In genomic region chr14:74525361-74525851, GRCh38 we compare ENCODE assay signal across 21 cellular contexts. TPM values are rescaled to one million over a fixed set of nuclear protein-coding genes. Genes with fewer than 3 reads are reported as not detected.
DNase-seq lines count a peak whose midpoint lies in the region; ATAC-seq, FAIRE-seq and TF ChIP-seq lines count a peak whose summit lies in the region.
"Had no signal": no experiment of that assay in that cellular context is flagged by ENCODE, and none has a peak within 500 bp of the region (broad histone marks: within the 10 kb centered on the region; RNA-seq: fewer than 3 reads in every experiment).

No MANE protein-coding gene starts in this region.

- no peak for DNase-seq in IMR-90
- peak; percentile 35 for DNase-seq in astrocyte (ENCODE audit: low read depth)
- DNase-seq in psoas muscle = no peak
- no peak for DNase-seq in T1000 (lab: John Stamatoyannopoulos, UW)
- DNase-seq in substantia nigra (lab: John Stamatoyannopoulos, UW) = no peak
- DNase-seq: activated CD4-positive, alpha-beta T cell treated with anti-CD3 and anti-CD28 coated beads, Interleukin-2, amount 10 ng/mL, durations not matched to agents 24 days and 14 days; activated naive CD4-positive, alpha-beta T cell treated with anti-CD3 and anti-CD28 coated beads, Interleukin-2, amount 10 ng/mL, durations not matched to agents 7 days and 5 days; body of pancreas; Caco-2; H9; NCI-H1930; stimulated activated CD4-positive, alpha-beta T cell treated with anti-CD3 and anti-CD28 coated beads, Interleukin-4, amount 100 ng/mL, for 4 hours; stimulated activated CD8-positive, alpha-beta memory T cell treated with anti-CD3 and anti-CD28 coated beads, Interleukin-4, amount 100 ng/mL, for 48 hours; testis had no signal

- H3K27ac ChIP-seq in IMR-90 (ENCODE audit: insufficient read depth, low read length) = no peak overlapping the region
- no peak overlapping the region for H3K27ac ChIP-seq in astrocyte (ENCODE audit: low read depth, low read length)
- no peak overlapping the region for H3K27ac ChIP-seq in psoas muscle
- H3K27ac ChIP-seq in substantia nigra (ENCODE audit: low read depth, low read length, poor library complexity, severe bottlenecking) = no peak overlapping the region
- H3K27ac ChIP-seq: body of pancreas had no signal

- ATAC-seq in GM19023 (IDR thresholded peaks at IDR 0.05; ENCODE audit: unreplicated experiment) (peak; percentile 47), IMR-90 (ENCODE audit: low read depth) (no peak), psoas muscle (peak in 3 of 4 donors; percentile 44 to 69 (median 49)), GM21825 (IDR thresholded peaks at IDR 0.05; ENCODE audit: unreplicated experiment) (no peak), HG03025 (IDR thresholded peaks at IDR 0.05; ENCODE audit: low FRiP score, unreplicated experiment) (no peak)
- ATAC-seq: body of pancreas, Panc1 had no signal

- H3K79me2 ChIP-seq in astrocyte (ENCODE audit: insufficient read depth, low read length) = no peaks in the 10 kb centered on the region

- in situ Hi-C loops in IMR-90 (cut with MboI; ENCODE audit: low sequenced_read_pairs) = no loop called here

- peaks cover 7% of the 10 kb centered on the region; the same call in 1 of the 2 replicates for H3K36me3 ChIP-seq in IMR-90 (ENCODE audit: control insufficient read depth, insufficient read depth, low read length)
- H3K36me3 ChIP-seq in astrocyte (ENCODE audit: insufficient read depth, low read length) = peaks cover 7% of the 10 kb centered on the region
- H3K36me3 ChIP-seq in psoas muscle (ENCODE audit: insufficient read depth in 1 of 2, low read depth in 1 of 2) = no peaks in the 10 kb centered on the region
- H3K36me3 ChIP-seq: ovary had no signal

- no peak overlapping the region for H3K4me3 ChIP-seq in IMR-90 (ENCODE audit: insufficient read depth, low read depth, low read length)
- H3K4me3 ChIP-seq in astrocyte (ENCODE audit: insufficient read depth, low read depth, low read length) = no peak overlapping the region
- H3K4me3 ChIP-seq in psoas muscle = no peak overlapping the region
- H3K4me3 ChIP-seq: body of pancreas, ovary, skin epidermis, testis had no signal

- H3K27me3 ChIP-seq in IMR-90 (ENCODE audit: control insufficient read depth, insufficient read depth, low read length) (no peaks in the 10 kb centered on the region), astrocyte (ENCODE audit: insufficient read depth, low read length) (no peaks in the 10 kb centered on the region), psoas muscle (ENCODE audit: insufficient read depth in 3 of 3, low read length in 2 of 3) (peaks cover 0 to 4% (median 0%) of the 10 kb centered on the region in 3 donors)
- H3K27me3 ChIP-seq: body of pancreas, ovary, testis had no signal

- H3K79me1 ChIP-seq in IMR-90 (ENCODE audit: low read depth in 1 of 2, low read length in 2 of 2) = no peaks in the 10 kb centered on the region

- H3K9me3 ChIP-seq in IMR-90 (ENCODE audit: control insufficient read depth, insufficient read depth, low read length) (no peaks in the 10 kb centered on the region), astrocyte (ENCODE audit: insufficient read depth, low read depth, low read length) (no peaks in the 10 kb centered on the region), psoas muscle (no peaks in the 10 kb centered on the region)
- H3K9me3 ChIP-seq: body of pancreas, Caco-2, ovary, testis had no signal

- peak overlapping the region; percentile 68 for H2AK9ac ChIP-seq in IMR-90 (replicated peaks; ENCODE audit: low read depth, low read length, poor library complexity)

- H3K23ac ChIP-seq in IMR-90 (ENCODE audit: low read depth, low read length) = no peak overlapping the region; the same call in 1 of the 2 replicates

- no peak for FAIRE-seq in astrocyte (lab: Jason Lieb, UNC)
- FAIRE-seq: frontal cortex had no signal

- peaks cover 14% of the 10 kb centered on the region for H3K9me1 ChIP-seq in IMR-90 (ENCODE audit: insufficient read depth, low read length)

- H3K36me3 Mint-ChIP-seq in astrocyte (ENCODE audit: low read depth, unreplicated experiment) = peaks cover 36% of the 10 kb centered on the region
- H3K36me3 Mint-ChIP-seq: activated naive CD4-positive, alpha-beta T cell treated with anti-CD3 and anti-CD28 coated beads, Interleukin-2, amount 10 ng/mL, durations not matched to agents 7 days and 5 days had no signal

- peak overlapping the region; percentile 51; the same call in 1 of the 2 replicates for H4K5ac ChIP-seq in IMR-90 (ENCODE audit: low read depth, low read length)

- H3K4me1 Mint-ChIP-seq in astrocyte (ENCODE audit: low read depth, unreplicated experiment) = peaks cover 2% of the 10 kb centered on the region
- H3K4me1 Mint-ChIP-seq: activated CD4-positive, alpha-beta T cell treated with anti-CD3 and anti-CD28 coated beads, Interleukin-2, amount 10 ng/mL, durations not matched to agents 24 days and 14 days; activated naive CD4-positive, alpha-beta T cell treated with anti-CD3 and anti-CD28 coated beads, Interleukin-2, amount 10 ng/mL, durations not matched to agents 7 days and 5 days had no signal

- H3K27ac Mint-ChIP-seq in astrocyte (ENCODE audit: unreplicated experiment) = no peak overlapping the region
- H3K27ac Mint-ChIP-seq: activated CD4-positive, alpha-beta T cell treated with anti-CD3 and anti-CD28 coated beads, Interleukin-2, amount 10 ng/mL, durations not matched to agents 24 days and 14 days; activated naive CD4-positive, alpha-beta T cell treated with anti-CD3 and anti-CD28 coated beads, Interleukin-2, amount 10 ng/mL, durations not matched to agents 7 days and 5 days had no signal

- TF ChIP-seq POLR2A in IMR-90 (IDR thresholded peaks at IDR 0.05; ENCODE audit: low read depth, low read length) = no peak

- H4K20me1 ChIP-seq in IMR-90 (ENCODE audit: insufficient read depth, low read length) = no peaks in the 10 kb centered on the region
- H4K20me1 ChIP-seq in astrocyte (ENCODE audit: insufficient read depth, low read length) = no peaks in the 10 kb centered on the region

- peak overlapping the region; percentile 48; the same call in 1 of the 2 replicates for H3K4ac ChIP-seq in IMR-90 (ENCODE audit: low read depth, low read length)

- intact Hi-C loops in IMR-90 (cut with micrococcal nuclease) (no loop called here), psoas muscle (cut with DNase I) (no loop called here)

- peak overlapping the region; percentile 36; the same call in 1 of the 2 replicates for H2BK20ac ChIP-seq in IMR-90 (ENCODE audit: low read depth, low read length)

- H4K91ac ChIP-seq in IMR-90 (ENCODE audit: insufficient read depth, low read depth, low read length) = peak overlapping the region; percentile 26; the same call in 1 of the 2 replicates

- H3K56ac ChIP-seq in IMR-90 (ENCODE audit: extremely low read depth, insufficient read depth, low read length) = no peak overlapping the region

- H2BK120ac ChIP-seq in IMR-90 (ENCODE audit: low read depth, low read length) = no peak overlapping the region

- CTCF ChIA-PET in IMR-90 (lab: Yijun Ruan, JAX) = interaction anchor here (1.2 kb wide), 1 partner anchor 88 kb away, joined by 3 read pairs; no protein-coding TSS in a partner anchor

- H3K4me2 ChIP-seq in IMR-90 (ENCODE audit: low read depth, low read length) = no peak overlapping the region
- no peak overlapping the region for H3K4me2 ChIP-seq in astrocyte (ENCODE audit: low read length)

- POLR2A ChIA-PET in IMR-90 (lab: Charles Lee; ENCODE audit: unreplicated experiment) = interaction anchor here (0.6 kb wide), 1 partner anchor 71 kb away, joined by 3 read pairs; no protein-coding TSS in a partner anchor

- WGBS in IMR-90 (ENCODE audit: extremely low coverage in 2 of 2, insufficient read length in 1 of 2), 2 experiments = 80% methylated on average over 1 of the region's 4 CpGs; no CpG with 5 or more reads in 1 of the 2 experiments
- WGBS in psoas muscle, 3 donors = 15 to 31% (median 17%) methylated on average over 4 of the region's 4 CpGs

- no peak overlapping the region for H2AFZ ChIP-seq in IMR-90 (replicated peaks; ENCODE audit: low read length, poor library complexity)
- no peak overlapping the region for H2AFZ ChIP-seq in astrocyte (ENCODE audit: low read depth, low read length)

- H3K18ac ChIP-seq in IMR-90 (ENCODE audit: low read depth, low read length) = no peak overlapping the region

- H3K4me3 Mint-ChIP-seq in astrocyte (ENCODE audit: unreplicated experiment) = no peak overlapping the region
- H3K4me3 Mint-ChIP-seq: activated CD4-positive, alpha-beta T cell treated with anti-CD3 and anti-CD28 coated beads, Interleukin-2, amount 10 ng/mL, durations not matched to agents 24 days and 14 days; activated naive CD4-positive, alpha-beta T cell treated with anti-CD3 and anti-CD28 coated beads, Interleukin-2, amount 10 ng/mL, durations not matched to agents 7 days and 5 days had no signal

- dilution Hi-C loops in IMR-90 (cut with HindIII; ENCODE audit: low sequenced_read_pairs, unreplicated experiment) = no loop called here

- H3K14ac ChIP-seq in IMR-90 (replicated peaks; ENCODE audit: low read depth, low read length) = no peak overlapping the region; the same call in 1 of the 2 replicates

- H2BK5ac ChIP-seq in IMR-90 (ENCODE audit: low read depth, low read length, poor library complexity, severe bottlenecking) = no peak overlapping the region

- BruUV-seq in IMR-90 (replicated peaks; lab: Mats Ljungman, UMichigan) = no TSS peak

- no peak for TF ChIP-seq RAD21 in IMR-90 (IDR thresholded peaks at IDR 0.05; ENCODE audit: low read length)

- H3K27me3 Mint-ChIP-seq in astrocyte (ENCODE audit: low read depth, unreplicated experiment) = no peaks in the 10 kb centered on the region

- H3K9ac ChIP-seq in IMR-90 (ENCODE audit: low read depth, low read length) (no peak overlapping the region), astrocyte (ENCODE audit: low read length) (no peak overlapping the region)

- 0 out of 4 replicates have a peak overlapping the region, but pooled peaks of 1 of the 2 experiments have one; percentile 24 for H4K8ac ChIP-seq in IMR-90 (ENCODE audit: low read depth in 2 of 2, low read length in 2 of 2)

- no peak overlapping the region for H2AK5ac ChIP-seq in IMR-90 (ENCODE audit: low read depth, low read length)

- peaks cover 14% of the 10 kb centered on the region for H3K4me1 ChIP-seq in IMR-90 (ENCODE audit: control insufficient read depth, insufficient read depth, low read length)
- H3K4me1 ChIP-seq in astrocyte (ENCODE audit: insufficient read depth, low read length) = peaks cover 13% of the 10 kb centered on the region
- H3K4me1 ChIP-seq in psoas muscle = peaks cover 15% of the 10 kb centered on the region
- H3K4me1 ChIP-seq: body of pancreas, Caco-2 had no signal

- TF ChIP-seq CTCF in IMR-90 (conservative IDR thresholded peaks at IDR 0.05; ENCODE audit: low read depth, low read length) (no peak), astrocyte (IDR thresholded peaks at IDR 0.05; ENCODE audit: insufficient read depth, low read depth, low read length) (no peak), psoas muscle (IDR thresholded peaks at IDR 0.05) (no peak)

- no peaks in the 10 kb centered on the region for H3K9me3 Mint-ChIP-seq in astrocyte (ENCODE audit: unreplicated experiment)
- H3K9me3 Mint-ChIP-seq: activated CD4-positive, alpha-beta T cell treated with anti-CD3 and anti-CD28 coated beads, Interleukin-2, amount 10 ng/mL, durations not matched to agents 24 days and 14 days; activated naive CD4-positive, alpha-beta T cell treated with anti-CD3 and anti-CD28 coated beads, Interleukin-2, amount 10 ng/mL, durations not matched to agents 7 days and 5 days; H9 had no signal

- no peak overlapping the region; the same call in 2 of the 3 replicates for H2BK15ac ChIP-seq in IMR-90 (ENCODE audit: low read depth, low read length)

RNA-seq across cellular contexts. Expression of gene ISCA2, which starts 31.8 kb away (rescaled TPM):
- 5.4 and 9.2 TPM in 2 replicates for total RNA-seq in IMR-90 (2012; rRNA removed)
- 25.7 and 25.8 TPM in 2 replicates for polyA plus RNA-seq in IMR-90 (2012; rRNA removed)
- 2.7 and 5.1 TPM in 2 replicates for polyA plus RNA-seq in IMR-90 (2012; cell fraction: cytosol; rRNA removed)
- 1.3 and 5.5 TPM in 2 replicates for polyA plus RNA-seq in IMR-90 (2012; cell fraction: nucleus; rRNA removed; ENCODE audit: low replicate concordance)
- 21.2 and 23.6 TPM in 2 replicates for total RNA-seq in astrocyte
- 10 to 100 TPM; 24.5 to 38.8 (median 26.0) TPM for total RNA-seq in psoas muscle
- polyA plus RNA-seq in psoas muscle = 10 to 100 TPM; 19.9 to 26.9 (median 24.5) TPM

RNA-seq across cellular contexts. Expression of gene NPC2, which starts 32.3 kb away (rescaled TPM):
- total RNA-seq in IMR-90 (2012; rRNA removed) = 123 and 210 TPM in 2 replicates
- 272 and 273 TPM in 2 replicates for polyA plus RNA-seq in IMR-90 (2012; rRNA removed)
- 197 and 369 TPM in 2 replicates for polyA plus RNA-seq in IMR-90 (2012; cell fraction: cytosol; rRNA removed)
- 66.2 and 72.0 TPM in 2 replicates for polyA plus RNA-seq in IMR-90 (2012; cell fraction: nucleus; rRNA removed; ENCODE audit: low replicate concordance)
- 134 and 178 TPM in 2 replicates for total RNA-seq in astrocyte
- total RNA-seq in psoas muscle = 10 to 100 TPM; 31.6 to 42.5 (median 35.0) TPM
- 10 to 100 TPM; 28.2 to 30.7 (median 29.3) TPM for polyA plus RNA-seq in psoas muscle

Comparison
In these comparisons a context has a peak if more than half of its experiments do, and no peak if none do; other contexts are left out.
1. ATAC-seq: peak in GM19023 (single experiment) and psoas muscle (3 of 4); none in IMR-90 (single experiment), GM21825 (single experiment) and HG03025 (single experiment).